12 cellular contexts compared by ENCODE assay signal in genomic region chr15:66761723-66762595, GRCh38. TPM values are rescaled to one million over a fixed set of nuclear protein-coding genes. Genes with fewer than 3 reads are reported as not detected.
A peak's percentile ranks its signal among the peaks of the same experiment; 100 is the strongest.
DNase-seq lines count a peak whose midpoint lies in the region; ATAC-seq and TF ChIP-seq lines count a peak whose summit lies in the region.
"Had no signal": no experiment of that assay in that cellular context is flagged by ENCODE, and none has a peak within 500 bp of the region (broad histone marks: within the 10 kb centered on the region; RNA-seq: fewer than 3 reads in every experiment).

No MANE protein-coding gene starts in this region.

- no peak overlapping the region for H2AFZ ChIP-seq in HCT116 (ENCODE audit: low read depth, low read length, poor library complexity, severe bottlenecking)

- H3K27ac ChIP-seq in HCT116 (ENCODE audit: low read depth, low read length) (no peak overlapping the region), thoracic aorta (peak overlapping the region; percentile 81 to 90), WERI-Rb-1 (no peak overlapping the region)
- H3K27ac ChIP-seq: SJCRH30 had no signal

- H3K4me1 ChIP-seq in HCT116 (ENCODE audit: control insufficient read depth in 1 of 2, insufficient read depth in 2 of 2, low read length in 2 of 2) (peaks cover 61 to 69% of the 10 kb centered on the region in 2 experiments), thoracic aorta (ENCODE audit: control insufficient read depth in 1 of 2, low read depth in 2 of 2) (peaks cover 70 to 98% of the 10 kb centered on the region in 2 donors)

- TF ChIP-seq CTCF in HCT116 (IDR thresholded peaks at IDR 0.05 in 2 of 3, conservative IDR thresholded peaks at IDR 0.05 in 1 of 3; ENCODE audit: borderline replicate concordance in 1 of 3, insufficient read depth in 1 of 3, low read depth in 2 of 3, low read length in 2 of 3) = no peak
- TF ChIP-seq CTCF in thoracic aorta (IDR thresholded peaks at IDR 0.05) = no peak
- no peak for TF ChIP-seq CTCF in WERI-Rb-1 (IDR thresholded peaks at IDR 0.05; ENCODE audit: low read depth, low read length)

- H3K79me2 ChIP-seq in HCT116 (ENCODE audit: insufficient read depth, low read length) = no peaks in the 10 kb centered on the region

- TF ChIP-seq RAD21 in HCT116 (IDR thresholded peaks at IDR 0.05; ENCODE audit: low read depth) = no peak

- DNase-seq in HCT116 (ENCODE audit: low read depth, low spot score) (no peak), amniotic epithelial cell (ENCODE audit: low read depth) (peak; percentile 73), glomerular visceral epithelial cell (ENCODE audit: extremely low spot score) (peak; percentile 59), thoracic aorta (ENCODE audit: low spot score) (no peak), WERI-Rb-1 (no peak), retina (no peak), NCI-H345 (lab: John Stamatoyannopoulos, UW) (no peak)
- DNase-seq: kidney glomerular epithelial cell; NCI-H1417; SJCRH30; stimulated activated naive CD4-positive, alpha-beta T cell treated with Interleukin-2 at 50 U/mL for 16 hours had no signal

- H3K36me3 ChIP-seq in HCT116 (ENCODE audit: control insufficient read depth in 1 of 2, insufficient read depth in 2 of 2, low read length in 2 of 2) = no peaks in the 10 kb centered on the region
- H3K36me3 ChIP-seq in thoracic aorta = no peaks in the 10 kb centered on the region
- H3K36me3 ChIP-seq in WERI-Rb-1 = no peaks in the 10 kb centered on the region
- H3K36me3 ChIP-seq: SJCRH30 had no signal

- RAD21 ChIA-PET in HCT116 (lab: Charles Lee; ENCODE audit: low non-redundant PET in 1 of 2, low total read pairs in 2 of 2, uncharacterized antibody in 2 of 2, unreplicated experiment in 2 of 2) = no interaction called here

- no TSS peak for BruUV-seq in HCT116 (replicated peaks; lab: Mats Ljungman, UMichigan)

- no peak for TF ChIP-seq POLR2A in HCT116 (IDR thresholded peaks at IDR 0.05; ENCODE audit: borderline replicate concordance, extremely low read depth, insufficient read depth, insufficient read length)

- no peak for ATAC-seq in HCT116
- ATAC-seq in thoracic aorta (ENCODE audit: insufficient number of reproducible peaks, low FRiP score, low read depth) = no peak
- ATAC-seq in HG02678 (IDR thresholded peaks at IDR 0.05; ENCODE audit: unreplicated experiment) = no peak

- peak overlapping the region; percentile 56 for H3K4me2 ChIP-seq in HCT116 (ENCODE audit: low read length)

- H3K9me2 ChIP-seq in HCT116 (ENCODE audit: insufficient read depth) = no peaks in the 10 kb centered on the region

- POLR2A ChIA-PET in HCT116 (lab: Charles Lee) = no interaction called here

- H3K27me3 ChIP-seq in HCT116 (ENCODE audit: insufficient read depth, low read length) = no peaks in the 10 kb centered on the region
- H3K27me3 ChIP-seq in thoracic aorta (replicated peaks; ENCODE audit: insufficient read depth) = no peaks in the 10 kb centered on the region
- H3K27me3 ChIP-seq in WERI-Rb-1 (ENCODE audit: insufficient read depth, low read depth, severe bottlenecking) = no peaks in the 10 kb centered on the region
- H3K27me3 ChIP-seq: SJCRH30 had no signal

- H3K9me3 ChIP-seq in HCT116 (ENCODE audit: control insufficient read depth in 1 of 2, insufficient read depth in 1 of 2, low read depth in 1 of 2, low read length in 2 of 2) (no peaks in the 10 kb centered on the region), thoracic aorta (no peaks in the 10 kb centered on the region), WERI-Rb-1 (ENCODE audit: severe bottlenecking) (no peaks in the 10 kb centered on the region)
- H3K9me3 ChIP-seq: SJCRH30 had no signal

- H3K9ac ChIP-seq in HCT116 (ENCODE audit: low read length) = peak overlapping the region; percentile 32; the same call in 1 of the 2 replicates

- intact Hi-C loops in HCT116 (cut with micrococcal nuclease) = no loop called here

- H3K4me3 ChIP-seq in HCT116 (replicated peaks in 1 of 2; ENCODE audit: low read depth in 1 of 2, low read length in 2 of 2) (0 out of 4 replicates have a peak overlapping the region, but pooled peaks of 1 of the 2 experiments have one; percentile 15), thoracic aorta (no peak overlapping the region), WERI-Rb-1 (ENCODE audit: low read depth, low read length) (no peak overlapping the region)
- H3K4me3 ChIP-seq: SJCRH30 had no signal

- no peaks in the 10 kb centered on the region for H4K20me1 ChIP-seq in HCT116 (ENCODE audit: insufficient read depth)

- CTCF ChIA-PET in HCT116 (lab: Charles Lee) = no interaction called here

TF ChIP-seq in HCT116, 20 proteins besides CTCF, POLR2A, EP300 and RAD21:
- TF ChIP-seq CEBPB (IDR thresholded peaks at IDR 0.05; ENCODE audit: low read depth) = no peak
- TF ChIP-seq EZH2phosphoT487 (IDR thresholded peaks at IDR 0.05; ENCODE audit: borderline replicate concordance) = no peak
- no peak for TF ChIP-seq CBX3 (IDR thresholded peaks at IDR 0.05; ENCODE audit: low read depth)
- TF ChIP-seq TCF7L2 (IDR thresholded peaks at IDR 0.05; ENCODE audit: borderline replicate concordance, extremely low read depth, insufficient read depth, insufficient read length) = no peak
- TF ChIP-seq, protein P1, sequence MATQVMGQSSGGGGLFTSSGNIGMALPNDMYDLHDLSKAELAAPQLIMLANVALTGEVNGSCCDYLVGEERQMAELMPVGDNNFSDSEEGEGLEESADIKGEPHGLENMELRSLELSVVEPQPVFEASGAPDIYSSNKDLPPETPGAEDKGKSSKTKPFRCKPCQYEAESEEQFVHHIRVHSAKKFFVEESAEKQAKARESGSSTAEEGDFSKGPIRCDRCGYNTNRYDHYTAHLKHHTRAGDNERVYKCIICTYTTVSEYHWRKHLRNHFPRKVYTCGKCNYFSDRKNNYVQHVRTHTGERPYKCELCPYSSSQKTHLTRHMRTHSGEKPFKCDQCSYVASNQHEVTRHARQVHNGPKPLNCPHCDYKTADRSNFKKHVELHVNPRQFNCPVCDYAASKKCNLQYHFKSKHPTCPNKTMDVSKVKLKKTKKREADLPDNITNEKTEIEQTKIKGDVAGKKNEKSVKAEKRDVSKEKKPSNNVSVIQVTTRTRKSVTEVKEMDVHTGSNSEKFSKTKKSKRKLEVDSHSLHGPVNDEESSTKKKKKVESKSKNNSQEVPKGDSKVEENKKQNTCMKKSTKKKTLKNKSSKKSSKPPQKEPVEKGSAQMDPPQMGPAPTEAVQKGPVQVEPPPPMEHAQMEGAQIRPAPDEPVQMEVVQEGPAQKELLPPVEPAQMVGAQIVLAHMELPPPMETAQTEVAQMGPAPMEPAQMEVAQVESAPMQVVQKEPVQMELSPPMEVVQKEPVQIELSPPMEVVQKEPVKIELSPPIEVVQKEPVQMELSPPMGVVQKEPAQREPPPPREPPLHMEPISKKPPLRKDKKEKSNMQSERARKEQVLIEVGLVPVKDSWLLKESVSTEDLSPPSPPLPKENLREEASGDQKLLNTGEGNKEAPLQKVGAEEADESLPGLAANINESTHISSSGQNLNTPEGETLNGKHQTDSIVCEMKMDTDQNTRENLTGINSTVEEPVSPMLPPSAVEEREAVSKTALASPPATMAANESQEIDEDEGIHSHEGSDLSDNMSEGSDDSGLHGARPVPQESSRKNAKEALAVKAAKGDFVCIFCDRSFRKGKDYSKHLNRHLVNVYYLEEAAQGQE (IDR thresholded peaks at IDR 0.05; ENCODE audit: low read depth) = no peak
- TF ChIP-seq FOSL1 (IDR thresholded peaks at IDR 0.05; ENCODE audit: low read depth) = no peak
- TF ChIP-seq JUND (IDR thresholded peaks at IDR 0.05) = no peak
- no peak for TF ChIP-seq EZH2 (IDR thresholded peaks at IDR 0.05)
- TF ChIP-seq POLR2AphosphoS5 (IDR thresholded peaks at IDR 0.05; ENCODE audit: low read depth, low read length) = no peak
- TF ChIP-seq SRF (IDR thresholded peaks at IDR 0.05; ENCODE audit: low read depth) = no peak
- TF ChIP-seq ATF3 (IDR thresholded peaks at IDR 0.05) = no peak
- TF ChIP-seq, protein P2, sequence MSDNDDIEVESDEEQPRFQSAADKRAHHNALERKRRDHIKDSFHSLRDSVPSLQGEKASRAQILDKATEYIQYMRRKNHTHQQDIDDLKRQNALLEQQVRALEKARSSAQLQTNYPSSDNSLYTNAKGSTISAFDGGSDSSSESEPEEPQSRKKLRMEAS (IDR thresholded peaks at IDR 0.05) = no peak
- no peak for TF ChIP-seq SP1 (IDR thresholded peaks at IDR 0.05; ENCODE audit: low read depth)
- no peak for TF ChIP-seq ELF1 (IDR thresholded peaks at IDR 0.05; ENCODE audit: borderline replicate concordance, low read depth)
- no peak for TF ChIP-seq ZNF274 (IDR thresholded peaks at IDR 0.05; ENCODE audit: low read depth, low read length)
- no peak for TF ChIP-seq YY1 (IDR thresholded peaks at IDR 0.05; ENCODE audit: extremely low read depth, insufficient replicate concordance, low read depth, low read length)
- no peak for TF ChIP-seq ZFX (IDR thresholded peaks at IDR 0.05)
- TF ChIP-seq EGR1 (IDR thresholded peaks at IDR 0.05; ENCODE audit: low read depth) = no peak
- no peak for TF ChIP-seq SIN3A (IDR thresholded peaks at IDR 0.05; ENCODE audit: low read depth)

RNA-seq across cellular contexts. Expression of gene SMAD6, which starts 59.9 kb away (rescaled TPM):
- 6.6 TPM for total RNA-seq in HCT116 (2021; ENCODE audit: unreplicated experiment)
- polyA plus RNA-seq in HCT116 (2012) = 2.9 and 3.0 TPM in 2 replicates
- total RNA-seq in thoracic aorta = 100 to 1,000 TPM in 1 of 2 donors, 10 to 100 TPM in 1; 73.3 to 113 TPM

Comparison
In these comparisons a context has a peak if more than half of its experiments do, and no peak if none do; other contexts are left out.
1. DNase-seq: peak in amniotic epithelial cell (single experiment) and glomerular visceral epithelial cell (single experiment); none in HCT116 (single experiment), thoracic aorta (single experiment), WERI-Rb-1 (single experiment), retina (single experiment) and NCI-H345 (single experiment).
2. H3K27ac ChIP-seq: peak in thoracic aorta (2 of 2); none in HCT116 (single experiment) and WERI-Rb-1 (single experiment).